13 cellular contexts compared by ENCODE assay signal in the genomic region with DNA sequence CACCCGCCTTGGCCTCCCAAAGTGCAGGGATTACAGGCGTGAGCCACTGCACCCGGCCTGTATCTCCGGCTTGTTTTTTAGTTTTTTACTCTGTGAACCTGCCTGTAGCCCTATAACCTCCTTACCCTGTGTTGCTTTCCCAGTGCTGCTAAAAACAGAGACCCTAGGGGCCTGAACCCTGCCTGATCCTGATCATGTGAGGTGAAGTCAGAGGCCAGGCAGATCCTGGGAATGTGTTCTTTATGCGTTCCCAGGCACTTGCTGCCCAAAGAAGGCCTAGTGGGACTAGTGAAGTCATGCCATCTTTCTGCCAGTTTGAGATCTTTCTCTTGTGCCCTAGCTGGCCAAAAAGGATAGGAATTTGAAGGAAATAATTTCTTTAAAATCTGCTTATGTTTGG. TPM values are rescaled to one million over a fixed set of nuclear protein-coding genes. Genes with fewer than 3 reads are reported as not detected.
DNase-seq lines count a peak whose midpoint lies in the region; ATAC-seq and TF ChIP-seq lines count a peak whose summit lies in the region.
"Had no signal": no experiment of that assay in that cellular context is flagged by ENCODE, and none has a peak within 500 bp of the region (broad histone marks: within the 10 kb centered on the region; RNA-seq: fewer than 3 reads in every experiment).

No MANE protein-coding gene starts in this region.

- peak overlapping the region; percentile 27 for H3K4me3 Mint-ChIP-seq in activated naive CD8-positive, alpha-beta T cell
- H3K4me3 Mint-ChIP-seq in activated naive CD8-positive, alpha-beta T cell treated with anti-CD3 and anti-CD28 coated beads for 36 hours, result no peak overlapping the region
- H3K4me3 Mint-ChIP-seq in nephron progenitor cell, result no peak overlapping the region

- no peak for TF ChIP-seq CTCF in nephron progenitor cell (IDR thresholded peaks at IDR 0.05)

- H3K9me3 ChIP-seq in aorta (ENCODE audit: control insufficient read depth, low read length), result no peaks in the 10 kb centered on the region
- H3K9me3 ChIP-seq: breast epithelium had no signal

- H3K4me1 ChIP-seq in aorta (ENCODE audit: control insufficient read depth in 1 of 2, insufficient read depth in 2 of 2, low read length in 2 of 2), result peaks cover 6 to 10% of the 10 kb centered on the region in 2 donors
- H3K4me1 ChIP-seq: breast epithelium had no signal

- H3K4me3 ChIP-seq in aorta (ENCODE audit: low read length in 2 of 2), result no peak overlapping the region
- H3K4me3 ChIP-seq: breast epithelium, GM12878 had no signal

- peak; percentile 89 for ATAC-seq in aorta (ENCODE audit: low FRiP score)
- ATAC-seq: GM12878 had no signal

- no peaks in the 10 kb centered on the region for H3K36me3 ChIP-seq in aorta (ENCODE audit: control insufficient read depth in 1 of 2, insufficient read depth in 2 of 2, low read length in 1 of 2)
- H3K36me3 ChIP-seq: breast epithelium had no signal

- H3K9me3 Mint-ChIP-seq in activated naive CD8-positive, alpha-beta T cell (ENCODE audit: low read depth), result no peaks in the 10 kb centered on the region
- no peaks in the 10 kb centered on the region for H3K9me3 Mint-ChIP-seq in activated naive CD8-positive, alpha-beta T cell treated with anti-CD3 and anti-CD28 coated beads for 36 hours
- H3K9me3 Mint-ChIP-seq in nephron progenitor cell, result no peaks in the 10 kb centered on the region

- DNase-seq in activated naive CD8-positive, alpha-beta T cell treated with anti-CD3 and anti-CD28 coated beads for 36 hours, result no peak
- DNase-seq in fibroblast of gingiva (ENCODE audit: low read depth), result peak; percentile 44
- peak; percentile 10 for DNase-seq in nephron progenitor cell
- DNase-seq in aorta, result peak; percentile 56 to 79
- DNase-seq in activated naive CD4-positive, alpha-beta T cell (lab: John Stamatoyannopoulos, UW), result no peak
- DNase-seq in midbrain (lab: John Stamatoyannopoulos, UW), result no peak
- no peak for DNase-seq in activated effector memory CD4-positive, alpha-beta T cell treated with anti-CD3 and anti-CD28 coated beads, Interleukin-2, amount 50 U/mL, for 16 hours
- DNase-seq: activated CD8-positive, alpha-beta memory T cell treated with anti-CD3 and anti-CD28 coated beads, Interleukin-2, amount 50 U/mL, for 48 hours; NCI-H1092 treated with DMSO at 0.1 percent for 48 hours; NCI-H510A had no signal

- peaks cover 0 to 2% of the 10 kb centered on the region in 2 donors for H3K27me3 ChIP-seq in aorta (ENCODE audit: control insufficient read depth in 1 of 2, insufficient read depth in 2 of 2, low read length in 1 of 2)
- H3K27me3 ChIP-seq: breast epithelium had no signal

- no peaks in the 10 kb centered on the region for H3K27me3 Mint-ChIP-seq in activated naive CD8-positive, alpha-beta T cell
- H3K27me3 Mint-ChIP-seq in activated naive CD8-positive, alpha-beta T cell treated with anti-CD3 and anti-CD28 coated beads for 36 hours, result no peaks in the 10 kb centered on the region
- H3K27me3 Mint-ChIP-seq in nephron progenitor cell (ENCODE audit: low read depth, poor library complexity), result no peaks in the 10 kb centered on the region

- peak overlapping the region; percentile 20 to 68 for H3K27ac ChIP-seq in aorta (ENCODE audit: low read depth in 1 of 2, low read length in 2 of 2)

- H3K36me3 Mint-ChIP-seq in activated naive CD8-positive, alpha-beta T cell, result peaks cover 5% of the 10 kb centered on the region
- peaks cover 38% of the 10 kb centered on the region for H3K36me3 Mint-ChIP-seq in activated naive CD8-positive, alpha-beta T cell treated with anti-CD3 and anti-CD28 coated beads for 36 hours
- H3K36me3 Mint-ChIP-seq in nephron progenitor cell (ENCODE audit: low read depth), result peaks cover 56% of the 10 kb centered on the region

- 2 to 15% methylated on average over 5 of the region's 5 CpGs for WGBS in aorta, 2 donors

- intact Hi-C loops in aorta (cut with DNase I), result loop anchor here (5.0 kb wide), 3 partner anchors 50 to 75 kb away; a partner anchor contains a TSS

- H3K27ac Mint-ChIP-seq in activated naive CD8-positive, alpha-beta T cell, result no peak overlapping the region
- no peak overlapping the region for H3K27ac Mint-ChIP-seq in activated naive CD8-positive, alpha-beta T cell treated with anti-CD3 and anti-CD28 coated beads for 36 hours
- peak overlapping the region; percentile 75 for H3K27ac Mint-ChIP-seq in nephron progenitor cell

- H3K4me1 Mint-ChIP-seq in activated naive CD8-positive, alpha-beta T cell (ENCODE audit: low read depth), result peaks cover 40% of the 10 kb centered on the region
- H3K4me1 Mint-ChIP-seq in activated naive CD8-positive, alpha-beta T cell treated with anti-CD3 and anti-CD28 coated beads for 36 hours, result peaks cover 33% of the 10 kb centered on the region
- peaks cover 40% of the 10 kb centered on the region for H3K4me1 Mint-ChIP-seq in nephron progenitor cell

RNA-seq across cellular contexts. Expression of a gene that starts 4.6 kb away (rescaled TPM):
- 100 to 1,000 TPM; 174 to 177 TPM for total RNA-seq in activated naive CD8-positive, alpha-beta T cell treated with anti-CD3 and anti-CD28 coated beads for 36 hours
- 100 to 1,000 TPM in 1 of 2 donors, 10 to 100 TPM in 1; 87.3 to 152 TPM for total RNA-seq in aorta
- polyA plus RNA-seq in aorta, result 100 to 1,000 TPM; 114 to 134 TPM

RNA-seq across cellular contexts. Expression of a gene that starts 28.6 kb away (rescaled TPM):
- 10 to 100 TPM; 42.0 to 43.7 TPM for total RNA-seq in activated naive CD8-positive, alpha-beta T cell treated with anti-CD3 and anti-CD28 coated beads for 36 hours
- 1 to 10 TPM; 5.6 to 6.0 TPM for total RNA-seq in aorta
- polyA plus RNA-seq in aorta, result 10 to 100 TPM in 1 of 2 donors, 1 to 10 TPM in 1; 6.1 to 12.3 TPM

RNA-seq across cellular contexts. Expression of a gene that starts 48.8 kb away (rescaled TPM):
- total RNA-seq in activated naive CD8-positive, alpha-beta T cell treated with anti-CD3 and anti-CD28 coated beads for 36 hours, result under 1 TPM; 0.23 to 0.36 TPM
- total RNA-seq in aorta, result 10 to 100 TPM; 74.0 to 89.3 TPM
- 10 to 100 TPM; 52.0 to 73.4 TPM for polyA plus RNA-seq in aorta

Comparison
In these comparisons a context has a peak if more than half of its experiments do, and no peak if none do; other contexts are left out.
1. DNase-seq: peak in fibroblast of gingiva (single experiment), nephron progenitor cell (single experiment) and aorta (2 of 2); none in activated naive CD8-positive, alpha-beta T cell treated with anti-CD3 and anti-CD28 coated beads for 36 hours (single experiment), activated naive CD4-positive, alpha-beta T cell (0 of 4), midbrain (single experiment) and activated effector memory CD4-positive, alpha-beta T cell treated with anti-CD3 and anti-CD28 coated beads, Interleukin-2, amount 50 U/mL, for 16 hours (single experiment).
2. RNA of a gene that starts 28.6 kb away (total RNA-seq): 42.0 to 43.7 TPM in activated naive CD8-positive, alpha-beta T cell treated with anti-CD3 and anti-CD28 coated beads for 36 hours; 5.6 to 6.0 TPM in aorta; every median in the first group is over 4 times any median in the second.
3. RNA of a gene that starts 48.8 kb away (total RNA-seq): 74.0 to 89.3 TPM in aorta; 0.23 to 0.36 TPM in activated naive CD8-positive, alpha-beta T cell treated with anti-CD3 and anti-CD28 coated beads for 36 hours; every median in the first group is over 10 times any median in the second.